ENCODE assay signal across 7 cellular contexts in the genomic region with DNA sequence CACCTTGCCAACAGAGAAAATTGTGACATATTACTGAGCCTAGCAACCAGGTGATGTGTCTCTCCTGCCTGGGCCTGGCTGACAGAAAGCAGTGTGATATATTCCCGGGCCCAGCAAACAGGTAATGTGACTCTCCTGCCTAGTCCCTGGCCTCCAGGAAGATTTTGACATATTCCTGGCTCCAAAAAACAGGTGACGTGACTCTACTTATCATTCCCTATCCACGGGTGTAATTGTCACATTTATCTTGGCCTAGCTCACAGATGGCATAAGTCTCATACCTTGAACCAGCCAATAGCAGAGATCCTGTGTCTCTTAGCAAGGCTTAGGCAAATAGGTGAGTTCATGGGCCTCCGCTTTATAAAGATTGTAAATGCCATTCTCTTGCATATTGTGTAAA.
"Had no signal": no experiment of that assay in that cellular context is flagged by ENCODE, and none has a peak within 500 bp of the region (broad histone marks: within the 10 kb centered on the region; RNA-seq: fewer than 3 reads in every experiment).

No MANE protein-coding gene starts in this region.

- H3K27me3 Mint-ChIP-seq: IgD-negative memory B cell had no signal

- H3K4me1 Mint-ChIP-seq: IgD-negative memory B cell had no signal

- DNase-seq: IMR-90, KBM-7, KG1 had no signal

- H3K27ac Mint-ChIP-seq: IgD-negative memory B cell had no signal

- H3K4me3 ChIP-seq: K562 had no signal

- ATAC-seq: HepG2, K562 had no signal

- H3K36me3 Mint-ChIP-seq: IgD-negative memory B cell had no signal

- H3K27ac ChIP-seq: HL-60 had no signal

- H3K4me3 Mint-ChIP-seq: IgD-negative memory B cell had no signal
